8 cellular contexts compared by ENCODE assay signal in genomic region chr15:40511093-40511471, GRCh38. TPM values are rescaled to one million over a fixed set of nuclear protein-coding genes. Genes with fewer than 3 reads are reported as not detected.
DNase-seq lines count a peak whose midpoint lies in the region; ATAC-seq and TF ChIP-seq lines count a peak whose summit lies in the region.

No MANE protein-coding gene starts in this region.

- ATAC-seq in GM21390 (IDR thresholded peaks at IDR 0.05; ENCODE audit: unreplicated experiment), result peak; percentile 40
- no peak for ATAC-seq in RWPE2 (ENCODE audit: low read depth)
- ATAC-seq in esophagus mucosa, result peak; percentile 56
- ATAC-seq in GM21576 (IDR thresholded peaks at IDR 0.05; ENCODE audit: unreplicated experiment), result no peak
- ATAC-seq in HG02870 (IDR thresholded peaks at IDR 0.05; ENCODE audit: unreplicated experiment), result no peak
- ATAC-seq in SK-N-SH treated with all-trans-retinoic acid at 6 μM for 48 hours, result no peak

- H3K27me3 ChIP-seq in RWPE2 (ENCODE audit: insufficient read depth, poor library complexity, severe bottlenecking), result no peaks in the 10 kb centered on the region
- peaks cover 7% of the 10 kb centered on the region for H3K27me3 ChIP-seq in neuron (ENCODE audit: insufficient read depth, low read length)

- H3K4me3 ChIP-seq in AG04449 (ENCODE audit: low read depth, low read length) (peak overlapping the region; percentile 59), RWPE2 (ENCODE audit: severe bottlenecking) (peak overlapping the region; percentile 21), neuron (ENCODE audit: low read length) (peak overlapping the region; percentile 27)

- H3K9me3 ChIP-seq in RWPE2 (ENCODE audit: severe bottlenecking) (no peaks in the 10 kb centered on the region), neuron (ENCODE audit: low read length) (no peaks in the 10 kb centered on the region)

- TF ChIP-seq CTCF in AG04449 (IDR thresholded peaks at IDR 0.05; ENCODE audit: insufficient read depth, low read length, missing control alignments), result no peak
- TF ChIP-seq CTCF in RWPE2 (IDR thresholded peaks at IDR 0.05; ENCODE audit: poor library complexity, severe bottlenecking), result no peak

- H3K4me1 ChIP-seq in RWPE2 (ENCODE audit: insufficient read depth, poor library complexity, severe bottlenecking) (peaks cover 4% of the 10 kb centered on the region), neuron (ENCODE audit: insufficient read depth, low read length) (peaks cover 2% of the 10 kb centered on the region)

- no peak for DNase-seq in AG04449 (ENCODE audit: low read depth, low spot score)
- no peak for DNase-seq in RWPE2 (ENCODE audit: low spot score)

- H2AFZ ChIP-seq in neuron (ENCODE audit: low read depth, low read length), result no peak overlapping the region

- no peak overlapping the region for H3K27ac ChIP-seq in RWPE2 (ENCODE audit: poor library complexity, severe bottlenecking)

- H3K36me3 ChIP-seq in RWPE2 (ENCODE audit: low read depth), result no peaks in the 10 kb centered on the region
- H3K36me3 ChIP-seq in neuron (ENCODE audit: insufficient read depth, low read length), result no peaks in the 10 kb centered on the region

- CTCF ChIA-PET in AG04449 (lab: Yijun Ruan, JAX), result no interaction called here

- POLR2A ChIA-PET in AG04449 (lab: Yijun Ruan, JAX), result no interaction called here

TF ChIP-seq in SK-N-SH treated with all-trans-retinoic acid at 6 μM for 48 hours, 23 proteins besides CTCF, POLR2A, EP300 and RAD21:
- TF ChIP-seq ZC3H10 (CRISPR knock-in tag; IDR thresholded peaks at IDR 0.05), result no peak

RNA-seq across cellular contexts. Expression of gene CHST14, which starts 40.3 kb away (rescaled TPM):
- 4.0 TPM for total RNA-seq in esophagus mucosa

RNA-seq across cellular contexts. Expression of gene CCDC32, which starts 53.8 kb away (rescaled TPM):
- total RNA-seq in esophagus mucosa, result 13.9 TPM

RNA-seq across cellular contexts. Expression of gene RPUSD2, which starts 58.0 kb away (rescaled TPM):
- total RNA-seq in esophagus mucosa, result 5.3 TPM

Comparison
In these comparisons a context has a peak if more than half of its experiments do, and no peak if none do; other contexts are left out.
1. ATAC-seq: peak in GM21390 (single experiment) and esophagus mucosa (single experiment); none in RWPE2 (single experiment), GM21576 (single experiment), HG02870 (single experiment) and SK-N-SH treated with all-trans-retinoic acid at 6 μM for 48 hours (single experiment).
2. Peak in every context shown above with its lines, with median percentiles within 50 percentile points of each other: H3K4me3 ChIP-seq.